In the genomic region with DNA sequence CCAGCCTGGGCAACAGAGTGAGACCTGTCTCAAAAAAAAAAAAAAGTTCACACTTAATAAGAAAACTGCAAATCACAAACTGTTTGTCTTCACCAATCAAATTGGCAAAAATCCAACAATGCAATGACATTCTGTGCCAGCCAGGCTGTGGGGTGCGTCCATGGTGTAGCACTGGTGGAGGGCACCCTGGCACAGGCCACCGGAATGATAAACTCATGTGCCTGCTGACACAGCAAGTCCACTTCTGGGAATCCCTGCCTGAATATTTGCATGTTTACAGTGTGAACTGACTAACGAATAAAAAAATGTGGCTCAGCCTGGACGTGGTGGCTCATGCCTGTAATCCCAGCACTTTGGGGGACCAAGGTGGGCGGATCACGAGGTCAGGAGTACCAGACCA, we compare ENCODE assay signal across 13 cellular contexts. TPM values are rescaled to one million over a fixed set of nuclear protein-coding genes. Genes with fewer than 3 reads are reported as not detected.
DNase-seq lines count a peak whose midpoint lies in the region; ATAC-seq, FAIRE-seq and TF ChIP-seq lines count a peak whose summit lies in the region.
"Had no signal": no experiment of that assay in that cellular context is flagged by ENCODE, and none has a peak within 500 bp of the region (broad histone marks: within the 10 kb centered on the region; RNA-seq: fewer than 3 reads in every experiment).

No MANE protein-coding gene starts in this region.

- no peak for TF ChIP-seq EP300 in A549 (IDR thresholded peaks at IDR 0.05)

- no peak for TF ChIP-seq RAD21 in A549 (conservative IDR thresholded peaks at IDR 0.05 in 1 of 2, IDR thresholded peaks at IDR 0.05 in 1 of 2)

- H3K4me2 ChIP-seq in A549: peak overlapping the region; percentile 1; the same call in 1 of the 3 replicates

- intact Hi-C loops in left lung (cut with DNase I) (no loop called here), posterior vena cava (cut with DNase I) (no loop called here)

- POLR2A ChIA-PET in A549 (lab: Yijun Ruan, JAX): no interaction called here

- DNase-seq in A549 (ENCODE audit: low read depth in 1 of 2, low spot score in 1 of 2): peak in 1 of 2 experiments; percentile 38
- peak; percentile 28 for DNase-seq in HT1080 (ENCODE audit: low read depth)
- DNase-seq in cardiac fibroblast (ENCODE audit: low read depth in 2 of 2): peak; percentile 58 to 69
- peak in 1 of 2 donors; percentile 74 for DNase-seq in left lung
- no peak for DNase-seq in posterior vena cava (ENCODE audit: low spot score)
- no peak for DNase-seq in NCI-H2171 (lab: John Stamatoyannopoulos, UW)
- no peak for DNase-seq in UCSD-AML1 (lab: John Stamatoyannopoulos, UW; ENCODE audit: unreplicated experiment)
- DNase-seq: activated CD4-positive, alpha-beta T cell treated with anti-CD3 and anti-CD28 coated beads, Interleukin-2, amount 50 U/mL, for 4 hours; activated naive CD4-positive, alpha-beta T cell; GF-D8; hypothalamus had no signal

- 24% methylated on average over 3 of the region's 6 CpGs for WGBS in A549 (ENCODE audit: missing lambda C conversion rate)

- H3K9me3 ChIP-seq in A549 (no peaks in the 10 kb centered on the region), left lung (no peaks in the 10 kb centered on the region)

- no peak for TF ChIP-seq CTCF in A549 (IDR thresholded peaks at IDR 0.05)
- no peak for TF ChIP-seq CTCF in cardiac fibroblast (IDR thresholded peaks at IDR 0.05; ENCODE audit: low read depth, low read length)
- no peak for TF ChIP-seq CTCF in left lung (IDR thresholded peaks at IDR 0.05)

- H3K27ac ChIP-seq in A549 (peak overlapping the region in 1 of 2 experiments; percentile 91; a peak in 3 of 6 replicates), left lung (peak overlapping the region in 1 of 2 donors; percentile 81)
- H3K27ac ChIP-seq: coronary artery had no signal

- H3K4me3 ChIP-seq in A549: no peak overlapping the region
- H3K4me3 ChIP-seq in cardiac fibroblast (replicated peaks in 1 of 2; ENCODE audit: low read depth in 2 of 2, low read length in 2 of 2): no peak overlapping the region
- H3K4me3 ChIP-seq in left lung: no peak overlapping the region
- H3K4me3 ChIP-seq: coronary artery had no signal

- peaks cover 0 to 14% of the 10 kb centered on the region in 2 donors for H3K36me3 ChIP-seq in left lung

- H3K27me3 ChIP-seq in left lung: peaks cover 0 to 16% of the 10 kb centered on the region in 2 donors

- ATAC-seq in A549 (no peak), left lung (peak; percentile 71), HG03342 (IDR thresholded peaks at IDR 0.05; ENCODE audit: unreplicated experiment) (no peak)

- FAIRE-seq in A549 (lab: Jason Lieb, UNC): no peak

- TF ChIP-seq POLR2A in A549 (IDR thresholded peaks at IDR 0.05; ENCODE audit: low read length): no peak

- CTCF ChIA-PET in A549 (lab: Yijun Ruan, JAX): interaction anchor here (2.1 to 7.5 kb wide), 3 partner anchors 11 to 50 kb away, joined by 17 to 85 read pairs (median 21); no protein-coding TSS in a partner anchor

- H3K4me1 ChIP-seq in A549 (peaks cover 39% of the 10 kb centered on the region), left lung (peaks cover 0 to 76% of the 10 kb centered on the region in 2 donors)

TF ChIP-seq in A549, 52 proteins besides CTCF, POLR2A, EP300 and RAD21:
- no peak for TF ChIP-seq HMGXB4 (CRISPR knock-in tag; IDR thresholded peaks at IDR 0.05; ENCODE audit: borderline replicate concordance)
- TF ChIP-seq MAFK (IDR thresholded peaks at IDR 0.05; ENCODE audit: partially characterized antibody): peak; percentile 73

RNA-seq across cellular contexts. Expression of gene LRRC25, which starts 1.6 kb away (rescaled TPM):
- not detected in 2 replicates for polyA plus RNA-seq in A549 (2011; rRNA removed)
- polyA plus RNA-seq in A549 (2012; cell fraction: cytosol; rRNA removed): not detected in 2 replicates
- polyA plus RNA-seq in A549 (2012; cell fraction: nucleus; rRNA removed): not detected in 2 replicates
- polyA plus RNA-seq in A549 (2017; fragmentation: RNase III; extraction: RNeasy Plus Mini Kit Qiagen cat#74134 plus additional on column Dnase treatment): not detected in 3 replicates
- not detected in 2 replicates for polyA minus RNA-seq in A549 (2011; rRNA and poly(A)+ RNA removed)
- total RNA-seq in HT1080 (2014; rRNA removed; shearing (Covaris generic)): not detected in 2 replicates
- polyA plus RNA-seq in HT1080 (2015; cell fraction: cytosol; rRNA removed): not detected in 2 replicates
- 0.08 TPM in 1 of 2 replicates, not detected in the other for polyA plus RNA-seq in HT1080 (2015; cell fraction: nucleus; rRNA removed)
- total RNA-seq in left lung: 10 to 100 TPM; 14.4 to 53.7 TPM
- total RNA-seq in posterior vena cava: 10 to 100 TPM in 1 of 2 donors, 1 to 10 TPM in 1; 6.8 to 16.8 TPM

RNA-seq across cellular contexts. Expression of gene GDF15, which starts 13.1 kb away (rescaled TPM):
- polyA plus RNA-seq in A549 (2011; rRNA removed): 67.8 and 78.5 TPM in 2 replicates
- 120 and 188 TPM in 2 replicates for polyA plus RNA-seq in A549 (2012; cell fraction: cytosol; rRNA removed)
- 132 and 182 TPM in 2 replicates for polyA plus RNA-seq in A549 (2012; cell fraction: nucleus; rRNA removed)
- 53.4 to 58.4 TPM (median 56.9 TPM) in 3 replicates for polyA plus RNA-seq in A549 (2017; fragmentation: RNase III; extraction: RNeasy Plus Mini Kit Qiagen cat#74134 plus additional on column Dnase treatment)
- polyA minus RNA-seq in A549 (2011; rRNA and poly(A)+ RNA removed): 33.4 and 59.6 TPM in 2 replicates
- total RNA-seq in HT1080 (2014; rRNA removed; shearing (Covaris generic)): 97.3 and 120 TPM in 2 replicates
- polyA plus RNA-seq in HT1080 (2015; cell fraction: cytosol; rRNA removed): 870 and 872 TPM in 2 replicates
- 1,277 and 1,293 TPM in 2 replicates for polyA plus RNA-seq in HT1080 (2015; cell fraction: nucleus; rRNA removed)
- 100 to 1,000 TPM in 1 of 2 donors, 10 to 100 TPM in 1; 99.0 to 180 TPM for total RNA-seq in left lung
- 1 to 10 TPM; 3.1 to 4.5 TPM for total RNA-seq in posterior vena cava

RNA-seq across cellular contexts. Expression of gene SSBP4, which starts 20.2 kb away (rescaled TPM):
- polyA plus RNA-seq in A549 (2011; rRNA removed) (5.4 and 6.9 TPM in 2 replicates), A549 (2017; fragmentation: RNase III; extraction: RNeasy Plus Mini Kit Qiagen cat#74134 plus additional on column Dnase treatment) (37.8 to 43.2 TPM (median 41.5 TPM) in 3 replicates)
- 28.5 and 47.8 TPM in 2 replicates for polyA plus RNA-seq in A549 (2012; cell fraction: cytosol; rRNA removed)
- 69.4 and 124 TPM in 2 replicates for polyA plus RNA-seq in A549 (2012; cell fraction: nucleus; rRNA removed)
- polyA minus RNA-seq in A549 (2011; rRNA and poly(A)+ RNA removed): 5.0 and 10.7 TPM in 2 replicates
- total RNA-seq in HT1080 (2014; rRNA removed; shearing (Covaris generic)): 108 and 118 TPM in 2 replicates
- polyA plus RNA-seq in HT1080 (2015; cell fraction: cytosol; rRNA removed): 82.4 and 88.1 TPM in 2 replicates
- polyA plus RNA-seq in HT1080 (2015; cell fraction: nucleus; rRNA removed): 106 and 112 TPM in 2 replicates
- total RNA-seq in left lung (10 to 100 TPM; 49.8 to 79.9 TPM), posterior vena cava (10 to 100 TPM; 54.4 to 56.9 TPM)

RNA-seq across cellular contexts. Expression of gene ISYNA1, which starts 38.9 kb away (rescaled TPM):
- polyA plus RNA-seq in A549 (2011; rRNA removed) (17.6 and 18.0 TPM in 2 replicates), A549 (2017; fragmentation: RNase III; extraction: RNeasy Plus Mini Kit Qiagen cat#74134 plus additional on column Dnase treatment) (48.5 to 71.0 TPM (median 60.7 TPM) in 3 replicates)
- polyA plus RNA-seq in A549 (2012; cell fraction: cytosol; rRNA removed): 43.0 and 56.5 TPM in 2 replicates
- polyA plus RNA-seq in A549 (2012; cell fraction: nucleus; rRNA removed): 199 and 307 TPM in 2 replicates
- polyA minus RNA-seq in A549 (2011; rRNA and poly(A)+ RNA removed): 17.4 and 29.8 TPM in 2 replicates
- total RNA-seq in HT1080 (2014; rRNA removed; shearing (Covaris generic)): 1.3 and 2.1 TPM in 2 replicates
- polyA plus RNA-seq in HT1080 (2015; cell fraction: cytosol; rRNA removed): 1.5 and 1.7 TPM in 2 replicates
- 14.5 and 18.5 TPM in 2 replicates for polyA plus RNA-seq in HT1080 (2015; cell fraction: nucleus; rRNA removed)
- total RNA-seq in left lung (10 to 100 TPM; 22.8 to 43.9 TPM), posterior vena cava (10 to 100 TPM; 27.5 to 28.1 TPM)

RNA-seq across cellular contexts. Expression of gene PGPEP1, which starts 58.6 kb away (rescaled TPM):
- 7.1 and 8.6 TPM in 2 replicates for polyA plus RNA-seq in A549 (2011; rRNA removed)
- polyA plus RNA-seq in A549 (2012; cell fraction: cytosol; rRNA removed): 2.4 and 3.9 TPM in 2 replicates
- polyA plus RNA-seq in A549 (2012; cell fraction: nucleus; rRNA removed): 2.9 and 3.5 TPM in 2 replicates
- 4.5 to 5.9 TPM (median 5.3 TPM) in 3 replicates for polyA plus RNA-seq in A549 (2017; fragmentation: RNase III; extraction: RNeasy Plus Mini Kit Qiagen cat#74134 plus additional on column Dnase treatment)
- 23.2 and 30.1 TPM in 2 replicates for polyA minus RNA-seq in A549 (2011; rRNA and poly(A)+ RNA removed)
- 9.1 and 20.9 TPM in 2 replicates for total RNA-seq in HT1080 (2014; rRNA removed; shearing (Covaris generic))
- 8.5 and 9.1 TPM in 2 replicates for polyA plus RNA-seq in HT1080 (2015; cell fraction: cytosol; rRNA removed)
- 19.4 and 21.4 TPM in 2 replicates for polyA plus RNA-seq in HT1080 (2015; cell fraction: nucleus; rRNA removed)
- 10 to 100 TPM; 36.7 to 39.5 TPM for total RNA-seq in left lung
- total RNA-seq in posterior vena cava: 10 to 100 TPM; 42.8 to 48.6 TPM

Comparison
In these comparisons a context has a peak if more than half of its experiments do, and no peak if none do; other contexts are left out.
1. DNase-seq: peak in HT1080 (single experiment) and cardiac fibroblast (2 of 2); none in posterior vena cava (single experiment), NCI-H2171 (single experiment) and UCSD-AML1 (single experiment).
2. RNA of gene GDF15, which starts 13.1 kb away (total RNA-seq): 99.0 to 180 TPM in left lung and 97.3 to 120 TPM in HT1080; 3.1 to 4.5 TPM in posterior vena cava; every median in the first group is over 10 times any median in the second.